ENCODE assay signal across 24 cellular contexts in genomic region chr11:121472310-121472709, GRCh38. TPM values are rescaled to one million over a fixed set of nuclear protein-coding genes. Genes with fewer than 3 reads are reported as not detected.
DNase-seq lines count a peak whose midpoint lies in the region; ATAC-seq and TF ChIP-seq lines count a peak whose summit lies in the region.
"Had no signal": no experiment of that assay in that cellular context is flagged by ENCODE, and none has a peak within 500 bp of the region (broad histone marks: within the 10 kb centered on the region; RNA-seq: fewer than 3 reads in every experiment).

No MANE protein-coding gene starts in this region.

- no peak overlapping the region for H3K27ac ChIP-seq in CD4-positive, CD25-positive, alpha-beta regulatory T cell (ENCODE audit: insufficient read depth, low read length, poor library complexity, severe bottlenecking)
- peak overlapping the region; percentile 2 for H3K27ac ChIP-seq in CD8-positive, alpha-beta memory T cell (ENCODE audit: low read depth, low read length)
- H3K27ac ChIP-seq: foreskin keratinocyte, vagina had no signal

- H3K4me1 ChIP-seq in CD4-positive, CD25-positive, alpha-beta regulatory T cell (ENCODE audit: control insufficient read depth, insufficient read depth, low read length, poor library complexity, severe bottlenecking), result peaks cover 45% of the 10 kb centered on the region
- H3K4me1 ChIP-seq in CD8-positive, alpha-beta memory T cell (ENCODE audit: insufficient read depth, low read length), result peaks cover 81% of the 10 kb centered on the region

- peaks cover 72% of the 10 kb centered on the region for H3K36me3 ChIP-seq in CD4-positive, CD25-positive, alpha-beta regulatory T cell (ENCODE audit: control insufficient read depth, insufficient read depth, low read length)
- H3K36me3 ChIP-seq in CD8-positive, alpha-beta memory T cell (ENCODE audit: insufficient read depth, low read length), result peaks cover 42% of the 10 kb centered on the region
- H3K36me3 ChIP-seq: vagina had no signal

- POLR2A ChIA-PET in CD8-positive, alpha-beta memory T cell (lab: Charles Lee), result interaction anchor here (0.7 kb wide), 1 partner anchor 22 kb away, joined by 6 read pairs; no protein-coding TSS in a partner anchor

- no peaks in the 10 kb centered on the region for H3K9me3 Mint-ChIP-seq in CD4-positive, CD25-positive, alpha-beta regulatory T cell
- no peaks in the 10 kb centered on the region for H3K9me3 Mint-ChIP-seq in CD8-positive, alpha-beta memory T cell
- H3K9me3 Mint-ChIP-seq in activated naive CD8-positive, alpha-beta T cell (ENCODE audit: low read depth), result no peaks in the 10 kb centered on the region
- no peaks in the 10 kb centered on the region for H3K9me3 Mint-ChIP-seq in natural killer cell

- CTCF ChIA-PET in CD8-positive, alpha-beta memory T cell (lab: Charles Lee), result no interaction called here

- no peaks in the 10 kb centered on the region for H3K27me3 ChIP-seq in CD4-positive, CD25-positive, alpha-beta regulatory T cell (ENCODE audit: control insufficient read depth, insufficient read depth, low read length)
- no peaks in the 10 kb centered on the region for H3K27me3 ChIP-seq in CD8-positive, alpha-beta memory T cell (ENCODE audit: insufficient read depth, low read length, poor library complexity, severe bottlenecking)
- H3K27me3 ChIP-seq: foreskin keratinocyte, vagina had no signal

- H3K9me3 ChIP-seq in CD4-positive, CD25-positive, alpha-beta regulatory T cell (ENCODE audit: control insufficient read depth in 2 of 2, low read length in 2 of 2), result no peaks in the 10 kb centered on the region
- H3K9me3 ChIP-seq in CD8-positive, alpha-beta memory T cell (ENCODE audit: low read length), result no peaks in the 10 kb centered on the region
- H3K9me3 ChIP-seq: vagina had no signal

- no peaks in the 10 kb centered on the region for H3K27me3 Mint-ChIP-seq in CD4-positive, CD25-positive, alpha-beta regulatory T cell
- peaks cover 0 to under 1% of the 10 kb centered on the region in 2 donors for H3K27me3 Mint-ChIP-seq in CD8-positive, alpha-beta memory T cell
- no peaks in the 10 kb centered on the region for H3K27me3 Mint-ChIP-seq in activated naive CD8-positive, alpha-beta T cell
- no peaks in the 10 kb centered on the region for H3K27me3 Mint-ChIP-seq in natural killer cell (ENCODE audit: low read depth in 2 of 2)

- H3K27ac Mint-ChIP-seq in CD4-positive, CD25-positive, alpha-beta regulatory T cell, result peak overlapping the region in 2 of 3 donors; percentile 76 to 78
- peak overlapping the region; percentile 82 to 93 (median 87) for H3K27ac Mint-ChIP-seq in CD8-positive, alpha-beta memory T cell
- peak overlapping the region; percentile 93 for H3K27ac Mint-ChIP-seq in activated naive CD8-positive, alpha-beta T cell
- H3K27ac Mint-ChIP-seq in natural killer cell, result peak overlapping the region; percentile 98 to 99

- peaks cover 11 to 92% (median 63%) of the 10 kb centered on the region in 4 donors for H3K4me1 Mint-ChIP-seq in CD4-positive, CD25-positive, alpha-beta regulatory T cell
- peaks cover 84 to 96% (median 96%) of the 10 kb centered on the region in 3 donors for H3K4me1 Mint-ChIP-seq in CD8-positive, alpha-beta memory T cell
- peaks cover 93% of the 10 kb centered on the region for H3K4me1 Mint-ChIP-seq in activated naive CD8-positive, alpha-beta T cell (ENCODE audit: low read depth)
- H3K4me1 Mint-ChIP-seq in natural killer cell, result peaks cover 95 to 100% of the 10 kb centered on the region in 2 donors

- TF ChIP-seq CTCF in natural killer cell (IDR thresholded peaks at IDR 0.05), result no peak
- TF ChIP-seq CTCF in foreskin fibroblast (IDR thresholded peaks at IDR 0.05; ENCODE audit: low read depth, low read length), result no peak

- peaks cover 42% of the 10 kb centered on the region for H3K36me3 Mint-ChIP-seq in CD4-positive, CD25-positive, alpha-beta regulatory T cell
- H3K36me3 Mint-ChIP-seq in CD8-positive, alpha-beta memory T cell, result peaks cover 3 to 75% (median 16%) of the 10 kb centered on the region in 3 donors
- peaks cover 29% of the 10 kb centered on the region for H3K36me3 Mint-ChIP-seq in activated naive CD8-positive, alpha-beta T cell
- peaks cover 11% of the 10 kb centered on the region for H3K36me3 Mint-ChIP-seq in natural killer cell

- peak overlapping the region; percentile 3 for H3K4me3 ChIP-seq in CD4-positive, CD25-positive, alpha-beta regulatory T cell (ENCODE audit: low read depth, low read length)
- no peak overlapping the region for H3K4me3 ChIP-seq in CD8-positive, alpha-beta memory T cell (ENCODE audit: low read length)
- H3K4me3 ChIP-seq in foreskin fibroblast (ENCODE audit: low read depth in 1 of 2, low read length in 2 of 2), result no peak overlapping the region
- H3K4me3 ChIP-seq: smooth muscle cell, vagina had no signal

- intact Hi-C loops in natural killer cell (cut with micrococcal nuclease), result loop anchor here (1.0 to 2.0 kb wide), 3 partner anchors 8 to 42 kb away; no protein-coding TSS in a partner anchor

- no peak for DNase-seq in CD4-positive, CD25-positive, alpha-beta regulatory T cell
- DNase-seq in CD8-positive, alpha-beta memory T cell, result no peak
- DNase-seq in natural killer cell, result peak; percentile 42
- DNase-seq in foreskin fibroblast, result no peak
- DNase-seq: cerebellar nuclear complex; DMS153; effector CD4-positive, alpha-beta T cell; foreskin keratinocyte; mesendoderm; NCI-H1092 treated with DMSO at 0.1 percent for 48 hours; NCI-H187 treated with DMSO at 0.1 percent for 48 hours; NCI-H524 treated with DMSO at 0.1 percent for 48 hours; retina; SHP77 treated with DMSO at 0.1 percent for 48 hours; stimulated activated CD4-positive, alpha-beta T cell treated with anti-CD3 and anti-CD28 coated beads, Interleukin-2, amount 100 ng/mL, for 24 hours had no signal

- ATAC-seq in CD4-positive, CD25-positive, alpha-beta regulatory T cell (ENCODE audit: low read depth in 2 of 2), result no peak
- peak; percentile 74 to 89 (median 88) for ATAC-seq in natural killer cell
- ATAC-seq in GM18858 (IDR thresholded peaks at IDR 0.05; ENCODE audit: unreplicated experiment), result no peak
- no peak for ATAC-seq in HG02938 (IDR thresholded peaks at IDR 0.05; ENCODE audit: unreplicated experiment)
- ATAC-seq: activated CD4-positive, CD25-positive, alpha-beta regulatory T cell treated with anti-CD3 and anti-CD28 coated beads, Interleukin-2, amount 50 U/mL, for 24 hours; HCT116; left lobe of liver; Panc1 had no signal

- H3K4me3 Mint-ChIP-seq in CD4-positive, CD25-positive, alpha-beta regulatory T cell, result no peak overlapping the region
- peak overlapping the region; percentile 11 to 82 (median 57) for H3K4me3 Mint-ChIP-seq in CD8-positive, alpha-beta memory T cell
- peak overlapping the region; percentile 44 for H3K4me3 Mint-ChIP-seq in activated naive CD8-positive, alpha-beta T cell
- peak overlapping the region; percentile 88 for H3K4me3 Mint-ChIP-seq in natural killer cell

RNA-seq across cellular contexts. Expression of gene SORL1, which starts 20.2 kb away (rescaled TPM):
- total RNA-seq in CD4-positive, CD25-positive, alpha-beta regulatory T cell, result 441 TPM
- polyA plus RNA-seq in CD4-positive, CD25-positive, alpha-beta regulatory T cell, result 100 to 1,000 TPM; 143 to 169 (median 162) TPM
- total RNA-seq in CD8-positive, alpha-beta memory T cell, result 10 to 100 TPM; 44.5 to 46.9 TPM
- polyA plus RNA-seq in CD8-positive, alpha-beta memory T cell, result 220 TPM
- total RNA-seq in natural killer cell, result 100 to 1,000 TPM; 386 to 519 (median 456) TPM

Comparison
In these comparisons a context has a peak if more than half of its experiments do, and no peak if none do; other contexts are left out.
1. ATAC-seq: peak in natural killer cell (3 of 3); none in CD4-positive, CD25-positive, alpha-beta regulatory T cell (0 of 2), GM18858 (single experiment) and HG02938 (single experiment).
2. H3K4me3 Mint-ChIP-seq: peak in CD8-positive, alpha-beta memory T cell (7 of 7), activated naive CD8-positive, alpha-beta T cell (single experiment) and natural killer cell (single experiment); none in CD4-positive, CD25-positive, alpha-beta regulatory T cell (0 of 4).
3. Peak in every context shown above with its lines, with median percentiles within 50 percentile points of each other: H3K27ac Mint-ChIP-seq.